ENCODE assay signal across 1 cellular context in genomic region chr3:53891500-53892334, GRCh38.
A peak's percentile ranks its signal among the peaks of the same experiment; 100 is the strongest.
TF ChIP-seq lines count a peak whose summit lies in the region.

SELENOK (minus strand) TSS chr3:53891859.

TF ChIP-seq in HEK293, 187 proteins besides CTCF, POLR2A, EP300 and RAD21 (continued from another document and continues in another):
- TF ChIP-seq PRDM2 (tag by site-specific recombination; IDR thresholded peaks at IDR 0.05; ENCODE audit: borderline replicate concordance) (no peak), ZBTB44 (tag by site-specific recombination; IDR thresholded peaks at IDR 0.05) (no peak), ZNF513 (tag by site-specific recombination; IDR thresholded peaks at IDR 0.05) (no peak), ZFHX2 (tag by site-specific recombination; conservative IDR thresholded peaks at IDR 0.05) (peak; percentile 34; the same call in 1 of the 2 replicates), ZBTB26 (tag by site-specific recombination; optimal IDR thresholded peaks at IDR 0.05) (peak; percentile 46), ZNF366 (tag by site-specific recombination; conservative IDR thresholded peaks at IDR 0.05) (no peak), KLF1 (tag by site-specific recombination; IDR thresholded peaks at IDR 0.05) (peak; percentile 26), ZSCAN4 (tag by site-specific recombination; IDR thresholded peaks at IDR 0.05) (no peak), ZNF37A (tag by site-specific recombination; IDR thresholded peaks at IDR 0.05) (no peak), KLF10 (tag by site-specific recombination; IDR thresholded peaks at IDR 0.05) (peak; percentile 99), ZBTB20 (tag by site-specific recombination; IDR thresholded peaks at IDR 0.05) (peak; percentile 61; the same call in 1 of the 2 replicates), PRDM4 (tag by site-specific recombination; IDR thresholded peaks at IDR 0.05) (peak; percentile 97), ZNF501 (tag by site-specific recombination; IDR thresholded peaks at IDR 0.05) (0 out of 2 replicates have a peak, but pooled peaks have one; percentile 38), YY1 (tag by site-specific recombination; IDR thresholded peaks at IDR 0.05) (no peak), HIC1 (tag by site-specific recombination; IDR thresholded peaks at IDR 0.05) (peak; percentile 95), ZNF768 (tag by site-specific recombination; IDR thresholded peaks at IDR 0.05) (no peak), BCL11A (tag by site-specific recombination; IDR thresholded peaks at IDR 0.05; ENCODE audit: low read depth) (0 out of 2 replicates have a peak, but pooled peaks have one; percentile 22), ZNF560 (tag by site-specific recombination; IDR thresholded peaks at IDR 0.05; ENCODE audit: borderline replicate concordance) (no peak), TSHZ1 (tag by site-specific recombination; IDR thresholded peaks at IDR 0.05; ENCODE audit: borderline replicate concordance) (no peak), ZBTB48 (tag by site-specific recombination; IDR thresholded peaks at IDR 0.05) (peak; percentile 30; the same call in 1 of the 2 replicates), ZFP41 (tag by site-specific recombination; IDR thresholded peaks at IDR 0.05; ENCODE audit: borderline replicate concordance) (no peak), ZNF324 (tag by site-specific recombination; IDR thresholded peaks at IDR 0.05) (0 out of 2 replicates have a peak, but pooled peaks have one; percentile 16), ZNF830 (tag by site-specific recombination; IDR thresholded peaks at IDR 0.05; ENCODE audit: low read depth) (no peak), PRDM10 (tag by site-specific recombination; IDR thresholded peaks at IDR 0.05) (peak; percentile 79), ZNF510 (tag by site-specific recombination; IDR thresholded peaks at IDR 0.05; ENCODE audit: insufficient replicate concordance) (no peak)
